In the genomic region with DNA sequence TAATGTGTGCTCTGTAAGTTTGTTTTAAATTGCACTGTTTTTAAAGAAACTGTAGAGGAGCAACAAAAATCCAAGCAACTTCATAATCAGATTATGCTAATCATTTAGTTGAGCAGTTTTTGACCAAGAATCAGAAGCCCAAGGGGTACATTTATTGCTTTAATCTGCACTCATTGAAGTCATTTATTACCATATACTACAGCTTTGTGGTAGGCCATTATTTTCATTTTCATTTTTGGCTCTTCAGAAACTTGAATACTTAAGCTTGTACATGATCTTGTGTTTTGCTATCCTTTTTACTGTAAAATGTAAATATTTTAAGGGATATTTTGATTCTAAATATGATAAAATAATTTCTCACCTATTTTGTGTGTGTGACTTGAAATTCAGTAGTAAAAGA, we compare ENCODE assay signal across 1 cellular context.
TF ChIP-seq lines count a peak whose summit lies in the region.

No MANE protein-coding gene starts in this region.

TF ChIP-seq in GM12878, 131 proteins besides CTCF, POLR2A, EP300 and RAD21 (continued from another document):
- TF ChIP-seq, protein P1, sequence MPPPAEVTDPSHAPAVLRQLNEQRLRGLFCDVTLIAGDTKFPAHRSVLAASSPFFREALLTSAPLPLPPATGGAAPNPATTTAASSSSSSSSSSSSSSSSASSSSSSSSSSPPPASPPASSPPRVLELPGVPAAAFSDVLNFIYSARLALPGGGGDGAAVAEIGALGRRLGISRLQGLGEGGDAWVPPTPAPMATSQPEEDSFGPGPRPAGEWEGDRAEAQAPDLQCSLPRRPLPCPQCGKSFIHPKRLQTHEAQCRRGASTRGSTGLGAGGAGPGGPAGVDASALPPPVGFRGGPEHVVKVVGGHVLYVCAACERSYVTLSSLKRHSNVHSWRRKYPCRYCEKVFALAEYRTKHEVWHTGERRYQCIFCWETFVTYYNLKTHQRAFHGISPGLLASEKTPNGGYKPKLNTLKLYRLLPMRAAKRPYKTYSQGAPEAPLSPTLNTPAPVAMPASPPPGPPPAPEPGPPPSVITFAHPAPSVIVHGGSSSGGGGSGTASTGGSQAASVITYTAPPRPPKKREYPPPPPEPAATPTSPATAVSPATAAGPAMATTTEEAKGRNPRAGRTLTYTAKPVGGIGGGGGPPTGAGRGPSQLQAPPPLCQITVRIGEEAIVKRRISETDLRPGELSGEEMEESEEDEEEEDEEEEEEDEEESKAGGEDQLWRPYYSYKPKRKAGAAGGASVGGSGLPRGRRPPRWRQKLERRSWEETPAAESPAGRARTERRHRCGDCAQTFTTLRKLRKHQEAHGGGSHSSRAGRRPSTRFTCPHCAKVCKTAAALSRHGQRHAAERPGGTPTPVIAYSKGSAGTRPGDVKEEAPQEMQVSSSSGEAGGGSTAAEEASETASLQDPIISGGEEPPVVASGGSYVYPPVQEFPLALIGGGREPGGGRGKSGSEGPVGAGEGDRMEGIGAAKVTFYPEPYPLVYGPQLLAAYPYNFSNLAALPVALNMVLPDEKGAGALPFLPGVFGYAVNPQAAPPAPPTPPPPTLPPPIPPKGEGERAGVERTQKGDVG (CRISPR knock-in tag; IDR thresholded peaks at IDR 0.05): no peak
- TF ChIP-seq KAT2A (conservative IDR thresholded peaks at IDR 0.05; ENCODE audit: control insufficient read depth, low read depth, low read length) (no peak), BCL11A (IDR thresholded peaks at IDR 0.05; ENCODE audit: low read depth, low read length) (no peak), SRF (IDR thresholded peaks at IDR 0.05; ENCODE audit: low read depth in 2 of 2, low read length in 2 of 2) (no peak), MYB (IDR thresholded peaks at IDR 0.05; ENCODE audit: borderline replicate concordance, low read depth, low read length) (no peak), RBBP5 (conservative IDR thresholded peaks at IDR 0.05) (no peak), NRF1 (conservative IDR thresholded peaks at IDR 0.05; ENCODE audit: low read depth, low read length) (no peak), ASH2L (IDR thresholded peaks at IDR 0.05; ENCODE audit: borderline replicate concordance, low read depth) (no peak), RUNX3 (IDR thresholded peaks at IDR 0.05; ENCODE audit: low read length) (no peak), NR2C2 (IDR thresholded peaks at IDR 0.05; ENCODE audit: borderline replicate concordance, control insufficient read depth, insufficient read length, low read depth) (no peak)
- TF ChIP-seq, protein P2, sequence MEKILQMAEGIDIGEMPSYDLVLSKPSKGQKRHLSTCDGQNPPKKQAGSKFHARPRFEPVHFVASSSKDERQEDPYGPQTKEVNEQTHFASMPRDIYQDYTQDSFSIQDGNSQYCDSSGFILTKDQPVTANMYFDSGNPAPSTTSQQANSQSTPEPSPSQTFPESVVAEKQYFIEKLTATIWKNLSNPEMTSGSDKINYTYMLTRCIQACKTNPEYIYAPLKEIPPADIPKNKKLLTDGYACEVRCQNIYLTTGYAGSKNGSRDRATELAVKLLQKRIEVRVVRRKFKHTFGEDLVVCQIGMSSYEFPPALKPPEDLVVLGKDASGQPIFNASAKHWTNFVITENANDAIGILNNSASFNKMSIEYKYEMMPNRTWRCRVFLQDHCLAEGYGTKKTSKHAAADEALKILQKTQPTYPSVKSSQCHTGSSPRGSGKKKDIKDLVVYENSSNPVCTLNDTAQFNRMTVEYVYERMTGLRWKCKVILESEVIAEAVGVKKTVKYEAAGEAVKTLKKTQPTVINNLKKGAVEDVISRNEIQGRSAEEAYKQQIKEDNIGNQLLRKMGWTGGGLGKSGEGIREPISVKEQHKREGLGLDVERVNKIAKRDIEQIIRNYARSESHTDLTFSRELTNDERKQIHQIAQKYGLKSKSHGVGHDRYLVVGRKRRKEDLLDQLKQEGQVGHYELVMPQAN (conservative IDR thresholded peaks at IDR 0.05): no peak
- TF ChIP-seq, protein P3, sequence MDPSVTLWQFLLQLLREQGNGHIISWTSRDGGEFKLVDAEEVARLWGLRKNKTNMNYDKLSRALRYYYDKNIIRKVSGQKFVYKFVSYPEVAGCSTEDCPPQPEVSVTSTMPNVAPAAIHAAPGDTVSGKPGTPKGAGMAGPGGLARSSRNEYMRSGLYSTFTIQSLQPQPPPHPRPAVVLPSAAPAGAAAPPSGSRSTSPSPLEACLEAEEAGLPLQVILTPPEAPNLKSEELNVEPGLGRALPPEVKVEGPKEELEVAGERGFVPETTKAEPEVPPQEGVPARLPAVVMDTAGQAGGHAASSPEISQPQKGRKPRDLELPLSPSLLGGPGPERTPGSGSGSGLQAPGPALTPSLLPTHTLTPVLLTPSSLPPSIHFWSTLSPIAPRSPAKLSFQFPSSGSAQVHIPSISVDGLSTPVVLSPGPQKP (IDR thresholded peaks at IDR 0.05; ENCODE audit: low read depth, low read length): no peak
- TF ChIP-seq, protein P4, sequence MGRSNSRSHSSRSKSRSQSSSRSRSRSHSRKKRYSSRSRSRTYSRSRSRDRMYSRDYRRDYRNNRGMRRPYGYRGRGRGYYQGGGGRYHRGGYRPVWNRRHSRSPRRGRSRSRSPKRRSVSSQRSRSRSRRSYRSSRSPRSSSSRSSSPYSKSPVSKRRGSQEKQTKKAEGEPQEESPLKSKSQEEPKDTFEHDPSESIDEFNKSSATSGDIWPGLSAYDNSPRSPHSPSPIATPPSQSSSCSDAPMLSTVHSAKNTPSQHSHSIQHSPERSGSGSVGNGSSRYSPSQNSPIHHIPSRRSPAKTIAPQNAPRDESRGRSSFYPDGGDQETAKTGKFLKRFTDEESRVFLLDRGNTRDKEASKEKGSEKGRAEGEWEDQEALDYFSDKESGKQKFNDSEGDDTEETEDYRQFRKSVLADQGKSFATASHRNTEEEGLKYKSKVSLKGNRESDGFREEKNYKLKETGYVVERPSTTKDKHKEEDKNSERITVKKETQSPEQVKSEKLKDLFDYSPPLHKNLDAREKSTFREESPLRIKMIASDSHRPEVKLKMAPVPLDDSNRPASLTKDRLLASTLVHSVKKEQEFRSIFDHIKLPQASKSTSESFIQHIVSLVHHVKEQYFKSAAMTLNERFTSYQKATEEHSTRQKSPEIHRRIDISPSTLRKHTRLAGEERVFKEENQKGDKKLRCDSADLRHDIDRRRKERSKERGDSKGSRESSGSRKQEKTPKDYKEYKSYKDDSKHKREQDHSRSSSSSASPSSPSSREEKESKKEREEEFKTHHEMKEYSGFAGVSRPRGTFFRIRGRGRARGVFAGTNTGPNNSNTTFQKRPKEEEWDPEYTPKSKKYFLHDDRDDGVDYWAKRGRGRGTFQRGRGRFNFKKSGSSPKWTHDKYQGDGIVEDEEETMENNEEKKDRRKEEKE (IDR thresholded peaks at IDR 0.05): no peak
- TF ChIP-seq, protein P5, sequence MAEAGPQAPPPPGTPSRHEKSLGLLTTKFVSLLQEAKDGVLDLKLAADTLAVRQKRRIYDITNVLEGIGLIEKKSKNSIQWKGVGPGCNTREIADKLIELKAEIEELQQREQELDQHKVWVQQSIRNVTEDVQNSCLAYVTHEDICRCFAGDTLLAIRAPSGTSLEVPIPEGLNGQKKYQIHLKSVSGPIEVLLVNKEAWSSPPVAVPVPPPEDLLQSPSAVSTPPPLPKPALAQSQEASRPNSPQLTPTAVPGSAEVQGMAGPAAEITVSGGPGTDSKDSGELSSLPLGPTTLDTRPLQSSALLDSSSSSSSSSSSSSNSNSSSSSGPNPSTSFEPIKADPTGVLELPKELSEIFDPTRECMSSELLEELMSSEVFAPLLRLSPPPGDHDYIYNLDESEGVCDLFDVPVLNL (IDR thresholded peaks at IDR 0.05; ENCODE audit: low read depth, low read length): no peak
- TF ChIP-seq, protein P6, sequence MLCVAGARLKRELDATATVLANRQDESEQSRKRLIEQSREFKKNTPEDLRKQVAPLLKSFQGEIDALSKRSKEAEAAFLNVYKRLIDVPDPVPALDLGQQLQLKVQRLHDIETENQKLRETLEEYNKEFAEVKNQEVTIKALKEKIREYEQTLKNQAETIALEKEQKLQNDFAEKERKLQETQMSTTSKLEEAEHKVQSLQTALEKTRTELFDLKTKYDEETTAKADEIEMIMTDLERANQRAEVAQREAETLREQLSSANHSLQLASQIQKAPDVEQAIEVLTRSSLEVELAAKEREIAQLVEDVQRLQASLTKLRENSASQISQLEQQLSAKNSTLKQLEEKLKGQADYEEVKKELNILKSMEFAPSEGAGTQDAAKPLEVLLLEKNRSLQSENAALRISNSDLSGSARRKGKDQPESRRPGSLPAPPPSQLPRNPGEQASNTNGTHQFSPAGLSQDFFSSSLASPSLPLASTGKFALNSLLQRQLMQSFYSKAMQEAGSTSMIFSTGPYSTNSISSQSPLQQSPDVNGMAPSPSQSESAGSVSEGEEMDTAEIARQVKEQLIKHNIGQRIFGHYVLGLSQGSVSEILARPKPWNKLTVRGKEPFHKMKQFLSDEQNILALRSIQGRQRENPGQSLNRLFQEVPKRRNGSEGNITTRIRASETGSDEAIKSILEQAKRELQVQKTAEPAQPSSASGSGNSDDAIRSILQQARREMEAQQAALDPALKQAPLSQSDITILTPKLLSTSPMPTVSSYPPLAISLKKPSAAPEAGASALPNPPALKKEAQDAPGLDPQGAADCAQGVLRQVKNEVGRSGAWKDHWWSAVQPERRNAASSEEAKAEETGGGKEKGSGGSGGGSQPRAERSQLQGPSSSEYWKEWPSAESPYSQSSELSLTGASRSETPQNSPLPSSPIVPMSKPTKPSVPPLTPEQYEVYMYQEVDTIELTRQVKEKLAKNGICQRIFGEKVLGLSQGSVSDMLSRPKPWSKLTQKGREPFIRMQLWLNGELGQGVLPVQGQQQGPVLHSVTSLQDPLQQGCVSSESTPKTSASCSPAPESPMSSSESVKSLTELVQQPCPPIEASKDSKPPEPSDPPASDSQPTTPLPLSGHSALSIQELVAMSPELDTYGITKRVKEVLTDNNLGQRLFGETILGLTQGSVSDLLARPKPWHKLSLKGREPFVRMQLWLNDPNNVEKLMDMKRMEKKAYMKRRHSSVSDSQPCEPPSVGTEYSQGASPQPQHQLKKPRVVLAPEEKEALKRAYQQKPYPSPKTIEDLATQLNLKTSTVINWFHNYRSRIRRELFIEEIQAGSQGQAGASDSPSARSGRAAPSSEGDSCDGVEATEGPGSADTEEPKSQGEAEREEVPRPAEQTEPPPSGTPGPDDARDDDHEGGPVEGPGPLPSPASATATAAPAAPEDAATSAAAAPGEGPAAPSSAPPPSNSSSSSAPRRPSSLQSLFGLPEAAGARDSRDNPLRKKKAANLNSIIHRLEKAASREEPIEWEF (IDR thresholded peaks at IDR 0.05; ENCODE audit: insufficient replicate concordance, low read depth, low read length): no peak
- TF ChIP-seq, protein P7, sequence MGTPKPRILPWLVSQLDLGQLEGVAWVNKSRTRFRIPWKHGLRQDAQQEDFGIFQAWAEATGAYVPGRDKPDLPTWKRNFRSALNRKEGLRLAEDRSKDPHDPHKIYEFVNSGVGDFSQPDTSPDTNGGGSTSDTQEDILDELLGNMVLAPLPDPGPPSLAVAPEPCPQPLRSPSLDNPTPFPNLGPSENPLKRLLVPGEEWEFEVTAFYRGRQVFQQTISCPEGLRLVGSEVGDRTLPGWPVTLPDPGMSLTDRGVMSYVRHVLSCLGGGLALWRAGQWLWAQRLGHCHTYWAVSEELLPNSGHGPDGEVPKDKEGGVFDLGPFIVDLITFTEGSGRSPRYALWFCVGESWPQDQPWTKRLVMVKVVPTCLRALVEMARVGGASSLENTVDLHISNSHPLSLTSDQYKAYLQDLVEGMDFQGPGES (IDR thresholded peaks at IDR 0.05): no peak
